10 cellular contexts compared by ENCODE assay signal in genomic region chr1:42817976-42818375, GRCh38. TPM values are rescaled to one million over a fixed set of nuclear protein-coding genes. Genes with fewer than 3 reads are reported as not detected.
A peak's percentile ranks its signal among the peaks of the same experiment; 100 is the strongest.
DNase-seq lines count a peak whose midpoint lies in the region; ATAC-seq, FAIRE-seq and TF ChIP-seq lines count a peak whose summit lies in the region.
"Had no signal": no experiment of that assay in that cellular context is flagged by ENCODE, and none has a peak within 500 bp of the region (broad histone marks: within the 10 kb centered on the region; RNA-seq: fewer than 3 reads in every experiment).

No MANE protein-coding gene starts in this region.

- DNase-seq in A549 (ENCODE audit: low read depth in 1 of 2, low spot score in 1 of 2) (no peak), GM23338 (ENCODE audit: low spot score) (no peak), K562 (ENCODE audit: extremely low read depth in 1 of 4, low spot score in 3 of 4) (no peak), hypothalamus (lab: John Stamatoyannopoulos, UW) (no peak)
- DNase-seq in naive thymus-derived CD4-positive, alpha-beta T cell = no peak
- DNase-seq in stimulated activated CD4-positive, alpha-beta T cell treated with anti-CD3 and anti-CD28 coated beads, Interleukin-1b, Interleukin-23, amount 100 ng/mL, for 48 hours = no peak

- H3K79me2 ChIP-seq in GM23338 (replicated peaks; ENCODE audit: insufficient read depth) (no peaks in the 10 kb centered on the region; the same call in 1 of the 2 replicates), K562 (ENCODE audit: control insufficient read depth, insufficient read depth, low read length) (peaks cover 38% of the 10 kb centered on the region)

- H3K27me3 Mint-ChIP-seq in GM23338 (ENCODE audit: insufficient read depth, low read depth, poor library complexity) = no peaks in the 10 kb centered on the region
- peaks cover 0 to 10% (median 0%) of the 10 kb centered on the region in 5 donors for H3K27me3 Mint-ChIP-seq in naive thymus-derived CD4-positive, alpha-beta T cell

- H3K27me3 ChIP-seq in GM23338 (ENCODE audit: insufficient read depth) = no peaks in the 10 kb centered on the region
- no peaks in the 10 kb centered on the region for H3K27me3 ChIP-seq in K562 (ENCODE audit: control insufficient read depth in 2 of 2, insufficient read depth in 2 of 2, low read length in 2 of 2)
- no peaks in the 10 kb centered on the region for H3K27me3 ChIP-seq in naive thymus-derived CD4-positive, alpha-beta T cell (ENCODE audit: control insufficient read depth in 2 of 2, insufficient read depth in 2 of 2, low read length in 2 of 2)

- H3K4me1 ChIP-seq in A549 = peaks cover 42% of the 10 kb centered on the region
- H3K4me1 ChIP-seq in GM23338 (ENCODE audit: insufficient read depth) = peaks cover 25% of the 10 kb centered on the region
- peaks cover 16 to 43% of the 10 kb centered on the region in 2 experiments for H3K4me1 ChIP-seq in K562 (replicated peaks in 1 of 2; ENCODE audit: control insufficient read depth in 2 of 2, insufficient read depth in 2 of 2, low read length in 2 of 2)
- peaks cover 6 to 10% of the 10 kb centered on the region in 2 donors for H3K4me1 ChIP-seq in naive thymus-derived CD4-positive, alpha-beta T cell (ENCODE audit: control insufficient read depth in 2 of 2, insufficient read depth in 2 of 2, low read length in 2 of 2)

- 0 out of 6 replicates have a peak overlapping the region, but pooled peaks of 1 of the 2 experiments have one; percentile 12 for H3K27ac ChIP-seq in A549
- no peak overlapping the region for H3K27ac ChIP-seq in GM23338 (ENCODE audit: low read depth)
- H3K27ac ChIP-seq in K562 (ENCODE audit: extremely low read depth, low read depth, low read length) = peak overlapping the region; percentile 99
- H3K27ac ChIP-seq in naive thymus-derived CD4-positive, alpha-beta T cell (ENCODE audit: low read depth, low read length) = no peak overlapping the region

- H3K4me3 Mint-ChIP-seq in GM23338 = 0 out of 3 replicates have a peak overlapping the region, but pooled peaks have one; percentile 4
- peak overlapping the region; percentile 12 to 84 (median 77) for H3K4me3 Mint-ChIP-seq in naive thymus-derived CD4-positive, alpha-beta T cell

- no peak overlapping the region for H3K27ac Mint-ChIP-seq in GM23338
- H3K27ac Mint-ChIP-seq in naive thymus-derived CD4-positive, alpha-beta T cell = peak overlapping the region in 3 of 9 donors; percentile 7 to 86 (median 31)

- H3K9me3 Mint-ChIP-seq in GM23338 = no peaks in the 10 kb centered on the region
- no peaks in the 10 kb centered on the region for H3K9me3 Mint-ChIP-seq in naive thymus-derived CD4-positive, alpha-beta T cell

- H3K4me2 ChIP-seq in A549 (peak overlapping the region; percentile 77), GM23338 (peak overlapping the region; percentile 76; the same call in 1 of the 2 replicates), K562 (ENCODE audit: insufficient read depth, low read length) (peak overlapping the region; percentile 87)

- 96% methylated on average over 3 of the region's 3 CpGs for WGBS in A549 (ENCODE audit: missing lambda C conversion rate)
- WGBS in K562 (ENCODE audit: insufficient coverage, low coverage, missing lambda C conversion rate) = 40% methylated on average over 3 of the region's 3 CpGs

- H2AFZ ChIP-seq in GM23338 = no peak overlapping the region
- H2AFZ ChIP-seq in K562 (ENCODE audit: low read depth, low read length) = peak overlapping the region; percentile 83

- FAIRE-seq in A549 (lab: Jason Lieb, UNC) (no peak), K562 (lab: Jason Lieb, UNC) (peak; percentile 6)
- FAIRE-seq: H1 had no signal

- peaks cover 19% of the 10 kb centered on the region for H3K4me1 Mint-ChIP-seq in GM23338
- H3K4me1 Mint-ChIP-seq in naive thymus-derived CD4-positive, alpha-beta T cell = peaks cover 19 to 35% (median 29%) of the 10 kb centered on the region in 7 donors

- no peak for TF ChIP-seq RAD21 in A549 (conservative IDR thresholded peaks at IDR 0.05 in 1 of 2, IDR thresholded peaks at IDR 0.05 in 1 of 2)
- TF ChIP-seq RAD21 in K562 (CRISPR knock-in tag; conservative IDR thresholded peaks at IDR 0.05 in 1 of 2, IDR thresholded peaks at IDR 0.05 in 1 of 2) = no peak

- TF ChIP-seq EP300 in A549 (IDR thresholded peaks at IDR 0.05) (no peak), K562 (IDR thresholded peaks at IDR 0.05; ENCODE audit: low read length) (no peak)

- TF ChIP-seq CTCF in A549 (IDR thresholded peaks at IDR 0.05) (no peak), GM23338 (conservative IDR thresholded peaks at IDR 0.05; ENCODE audit: low read depth in 2 of 2) (no peak), K562 (IDR thresholded peaks at IDR 0.05 in 2 of 3, conservative IDR thresholded peaks at IDR 0.05 in 1 of 3; ENCODE audit: insufficient read depth in 2 of 3, low read depth in 1 of 3, low read length in 3 of 3) (no peak)

- no TSS peak for BruUV-seq in K562 (replicated peaks; lab: Mats Ljungman, UMichigan)

- peak overlapping the region; percentile 52 for H3K4me3 ChIP-seq in A549
- H3K4me3 ChIP-seq in GM23338 = 0 out of 2 replicates have a peak overlapping the region, but pooled peaks have one; percentile 84
- peak overlapping the region; percentile 79 for H3K4me3 ChIP-seq in K562
- no peak overlapping the region for H3K4me3 ChIP-seq in naive thymus-derived CD4-positive, alpha-beta T cell (ENCODE audit: low read length)

- no peak for ATAC-seq in A549
- no peak for ATAC-seq in GM23338
- no peak for ATAC-seq in K562
- ATAC-seq in naive thymus-derived CD4-positive, alpha-beta T cell = no peak
- no peak for ATAC-seq in GM21447 (IDR thresholded peaks at IDR 0.05; ENCODE audit: unreplicated experiment)
- ATAC-seq in GM21576 (IDR thresholded peaks at IDR 0.05; ENCODE audit: unreplicated experiment) = no peak

- peaks cover 4% of the 10 kb centered on the region; the same call in 2 of the 3 replicates for H3K36me3 Mint-ChIP-seq in GM23338 (ENCODE audit: low read depth)
- peaks cover 0 to 9% (median 7%) of the 10 kb centered on the region in 5 donors for H3K36me3 Mint-ChIP-seq in naive thymus-derived CD4-positive, alpha-beta T cell

- H3K9me3 ChIP-seq in A549 = no peaks in the 10 kb centered on the region
- no peaks in the 10 kb centered on the region for H3K9me3 ChIP-seq in K562 (replicated peaks; ENCODE audit: control insufficient read depth, insufficient read depth, low read depth, low read length)
- H3K9me3 ChIP-seq in naive thymus-derived CD4-positive, alpha-beta T cell (ENCODE audit: control insufficient read depth in 2 of 3, low read length in 3 of 3) = no peaks in the 10 kb centered on the region
- H3K9me3 ChIP-seq: Caco-2 had no signal

- no peaks in the 10 kb centered on the region for H3K9me2 ChIP-seq in GM23338 (ENCODE audit: insufficient read depth)

- TF ChIP-seq POLR2A in A549 (IDR thresholded peaks at IDR 0.05; ENCODE audit: low read length) (no peak), K562 (conservative IDR thresholded peaks at IDR 0.05) (no peak)

- intact Hi-C loops in K562 (cut with micrococcal nuclease) = loop anchor here (1.0 kb wide), 1 partner anchor 7 kb away; no protein-coding TSS in a partner anchor
- intact Hi-C loops in naive thymus-derived CD4-positive, alpha-beta T cell (cut with micrococcal nuclease) = loop anchor here (1.0 to 5.0 kb wide), 13 partner anchors 28 to 1956 kb away; partner anchors contain the start of genes CFAP57 (in 2 of the 2), EBNA1BP2 (in 2 of the 2), SLC2A1 (in 2 of the 2) and ZNF691 (in 2 of the 2)

- in situ Hi-C loops in K562 (cut with MboI) = no loop called here

- CTCF ChIA-PET in A549 (lab: Yijun Ruan, JAX) = no interaction called here
- CTCF ChIA-PET in K562 (lab: Yijun Ruan, JAX; ENCODE audit: low intra/inter-chr PET ratio) = no interaction called here
- CTCF ChIA-PET in naive thymus-derived CD4-positive, alpha-beta T cell (lab: Charles Lee) = no interaction called here

- H3K9me1 ChIP-seq in K562 (ENCODE audit: control insufficient read depth, insufficient read depth, low read length) = no peaks in the 10 kb centered on the region

- peak overlapping the region in 1 of 2 experiments; percentile 74; a peak in 2 of 4 replicates for H3K9ac ChIP-seq in K562 (ENCODE audit: insufficient read depth in 1 of 2, low read depth in 2 of 2, low read length in 2 of 2)

- no peaks in the 10 kb centered on the region; the same call in 1 of the 2 replicates for H3K36me3 ChIP-seq in GM23338 (ENCODE audit: insufficient read depth)
- H3K36me3 ChIP-seq in K562 (ENCODE audit: control insufficient read depth, insufficient read depth, low read length) = peaks cover 8% of the 10 kb centered on the region; the same call in 2 of the 3 replicates
- H3K36me3 ChIP-seq in naive thymus-derived CD4-positive, alpha-beta T cell (ENCODE audit: control insufficient read depth in 2 of 3, insufficient read depth in 3 of 3, low read length in 3 of 3) = no peaks in the 10 kb centered on the region

- POLR2A ChIA-PET in A549 (lab: Yijun Ruan, JAX) = interaction anchor here (1.0 to 3.0 kb wide), 3 partner anchors 29 to 107 kb away, joined by 3 to 15 read pairs (median 12); partner anchors contain the start of genes C1orf50, P3H1 and ZNF691
- POLR2A ChIA-PET in K562 (lab: Yijun Ruan, JAX) = interaction anchor here (1.0 to 8.7 kb wide), 8 partner anchors 10 to 136 kb away, joined by 3 to 76 read pairs (median 4); partner anchors contain the start of genes C1orf50, P3H1 and ZNF691
- POLR2A ChIA-PET in naive thymus-derived CD4-positive, alpha-beta T cell (lab: Charles Lee) = interaction anchor here (0.7 to 3.5 kb wide), 4 partner anchors 10 to 141 kb away, joined by 3 to 50 read pairs (median 18); partner anchors contain the start of genes C1orf50, P3H1 and ZNF691

- no peaks in the 10 kb centered on the region for H4K20me1 ChIP-seq in GM23338 (replicated peaks; ENCODE audit: insufficient read depth)
- H4K20me1 ChIP-seq in K562 (replicated peaks; ENCODE audit: control insufficient read depth, insufficient read depth, low read length) = no peaks in the 10 kb centered on the region

- peaks cover 6% of the 10 kb centered on the region for H3F3A ChIP-seq in GM23338 (replicated peaks; ENCODE audit: low read depth)

RNA-seq across cellular contexts. Expression of gene SVBP, which starts 0.8 kb away (rescaled TPM):
- polyA plus RNA-seq in A549 (2011; rRNA removed) (22.6 and 24.8 TPM in 2 replicates), A549 (2017; fragmentation: RNase III; extraction: RNeasy Plus Mini Kit Qiagen cat#74134 plus additional on column Dnase treatment) (8.7 to 12.0 TPM (median 9.1 TPM) in 3 replicates), GM23338 (2016; fragmentation: Nextera tagmentation; extraction: Ambion mirVana) (77.3 and 82.1 TPM in 2 replicates), K562 (2011; rRNA removed) (42.8 and 49.4 TPM in 2 replicates), K562 (2014; fragmentation: Illumina TruSeq; extraction: Trizol) (49.7 and 53.2 TPM in 2 replicates), K562 (2014; fragmentation: Nextera tagmentation; extraction: Ambion mirVana) (10 to 100 TPM; 37.9 TPM), K562 (2014; rRNA removed) (32.6 and 40.0 TPM in 2 replicates)
- 7.3 and 8.3 TPM in 2 replicates for polyA plus RNA-seq in A549 (2012; cell fraction: cytosol; rRNA removed)
- 1.3 and 2.2 TPM in 2 replicates for polyA plus RNA-seq in A549 (2012; cell fraction: nucleus; rRNA removed)
- 2.1 and 2.3 TPM in 2 replicates for polyA minus RNA-seq in A549 (2011; rRNA and poly(A)+ RNA removed)
- 22.1 and 32.9 TPM in 2 replicates for total RNA-seq in GM23338 (2014; rRNA removed; shearing (Covaris generic))
- total RNA-seq in K562 (2011; cell fraction: chromatin; rRNA removed; ENCODE audit: low replicate concordance) = 6.8 and 15.4 TPM in 2 replicates
- total RNA-seq in K562 (2011; cell fraction: nucleolus; rRNA removed) = 7.5 and 9.5 TPM in 2 replicates
- 9.6 and 14.4 TPM in 2 replicates for total RNA-seq in K562 (2011; cell fraction: nucleoplasm; rRNA removed)
- total RNA-seq in K562 (2014; rRNA removed) (32.6 and 44.7 TPM in 2 replicates), K562 (2014; rRNA removed; fragmentation: Illumina TruSeq; extraction: Trizol) (46.5 and 48.3 TPM in 2 replicates), K562 (2015; rRNA removed; fragmentation: Illumina TruSeq; extraction: Trizol) (41.1 and 44.5 TPM in 2 replicates), K562 (2021) (31.7 and 36.0 TPM in 2 replicates)
- polyA plus RNA-seq in K562 (2011; cell fraction: cytosol; rRNA removed) = 12.9 and 26.0 TPM in 2 replicates
- 7.9 and 14.9 TPM in 2 replicates for polyA plus RNA-seq in K562 (2011; cell fraction: nucleus; rRNA removed)
- 43.0 and 46.8 TPM in 2 replicates for polyA plus RNA-seq in K562 (2012)
- polyA minus RNA-seq in K562 (2011; rRNA and poly(A)+ RNA removed) = 19.4 and 19.7 TPM in 2 replicates
- polyA minus RNA-seq in K562 (2011; cell fraction: cytosol; rRNA and poly(A)+ RNA removed) = 3.7 and 6.6 TPM in 2 replicates
- polyA minus RNA-seq in K562 (2011; cell fraction: nucleus; rRNA and poly(A)+ RNA removed) = 2.6 and 5.1 TPM in 2 replicates
- total RNA-seq in naive thymus-derived CD4-positive, alpha-beta T cell = 10 to 100 TPM; 12.7 to 22.2 (median 17.8) TPM
- 10 to 100 TPM; 36.3 to 47.2 TPM for polyA plus RNA-seq in naive thymus-derived CD4-positive, alpha-beta T cell

RNA-seq across cellular contexts. Expression of gene ERMAP, which starts 1.1 kb away (rescaled TPM):
- polyA plus RNA-seq in A549 (2011; rRNA removed) (9.5 and 10.7 TPM in 2 replicates), A549 (2017; fragmentation: RNase III; extraction: RNeasy Plus Mini Kit Qiagen cat#74134 plus additional on column Dnase treatment) (5.0 to 6.6 TPM (median 5.4 TPM) in 3 replicates), GM23338 (2016; fragmentation: Nextera tagmentation; extraction: Ambion mirVana) (1.2 and 1.9 TPM in 2 replicates), K562 (2011; rRNA removed) (15.3 and 24.9 TPM in 2 replicates), K562 (2014; fragmentation: Illumina TruSeq; extraction: Trizol) (25.3 and 31.4 TPM in 2 replicates), K562 (2014; fragmentation: Nextera tagmentation; extraction: Ambion mirVana) (10 to 100 TPM in 1 of 2 experiments, 1 to 10 TPM in 1; 8.0 to 12.9 TPM), K562 (2014; rRNA removed) (16.6 and 20.3 TPM in 2 replicates)
- 2.9 and 3.7 TPM in 2 replicates for polyA plus RNA-seq in A549 (2012; cell fraction: cytosol; rRNA removed)
- 3.9 and 5.3 TPM in 2 replicates for polyA plus RNA-seq in A549 (2012; cell fraction: nucleus; rRNA removed)
- 6.5 and 7.7 TPM in 2 replicates for polyA minus RNA-seq in A549 (2011; rRNA and poly(A)+ RNA removed)
- total RNA-seq in GM23338 (2014; rRNA removed; shearing (Covaris generic)) = 1.8 and 2.2 TPM in 2 replicates
- total RNA-seq in K562 (2011; cell fraction: chromatin; rRNA removed; ENCODE audit: low replicate concordance) = 68.5 and 80.5 TPM in 2 replicates
- total RNA-seq in K562 (2011; cell fraction: nucleolus; rRNA removed) = 66.4 and 81.6 TPM in 2 replicates
- 80.8 and 97.2 TPM in 2 replicates for total RNA-seq in K562 (2011; cell fraction: nucleoplasm; rRNA removed)
- total RNA-seq in K562 (2014; rRNA removed) (15.7 and 18.2 TPM in 2 replicates), K562 (2014; rRNA removed; fragmentation: Illumina TruSeq; extraction: Trizol) (23.7 and 25.0 TPM in 2 replicates), K562 (2015; rRNA removed; fragmentation: Illumina TruSeq; extraction: Trizol) (22.2 and 23.7 TPM in 2 replicates), K562 (2021) (20.5 and 22.5 TPM in 2 replicates)
- 13.2 and 16.1 TPM in 2 replicates for polyA plus RNA-seq in K562 (2011; cell fraction: cytosol; rRNA removed)
- polyA plus RNA-seq in K562 (2011; cell fraction: nucleus; rRNA removed) = 28.4 and 45.9 TPM in 2 replicates
- polyA plus RNA-seq in K562 (2012) = 15.9 and 21.3 TPM in 2 replicates
- 21.4 and 35.1 TPM in 2 replicates for polyA minus RNA-seq in K562 (2011; rRNA and poly(A)+ RNA removed)
- polyA minus RNA-seq in K562 (2011; cell fraction: cytosol; rRNA and poly(A)+ RNA removed) = 14.4 and 16.4 TPM in 2 replicates
- 24.0 and 28.0 TPM in 2 replicates for polyA minus RNA-seq in K562 (2011; cell fraction: nucleus; rRNA and poly(A)+ RNA removed)
- 10 to 100 TPM in 1 of 5 experiments, 1 to 10 TPM in 4; 6.1 to 10.3 (median 6.7) TPM for total RNA-seq in naive thymus-derived CD4-positive, alpha-beta T cell
- polyA plus RNA-seq in naive thymus-derived CD4-positive, alpha-beta T cell = 1 to 10 TPM; 1.9 to 2.9 TPM

RNA-seq across cellular contexts. Expression of gene ZNF691, which starts 28.4 kb away (rescaled TPM):
- polyA plus RNA-seq in A549 (2011; rRNA removed) = 4.8 and 6.6 TPM in 2 replicates
- polyA plus RNA-seq in A549 (2012; cell fraction: cytosol; rRNA removed) = 4.1 and 4.9 TPM in 2 replicates
- polyA plus RNA-seq in A549 (2012; cell fraction: nucleus; rRNA removed) = 7.8 and 8.0 TPM in 2 replicates
- polyA plus RNA-seq in A549 (2017; fragmentation: RNase III; extraction: RNeasy Plus Mini Kit Qiagen cat#74134 plus additional on column Dnase treatment) = 5.4 to 6.2 TPM (median 5.5 TPM) in 3 replicates
- 5.2 and 5.7 TPM in 2 replicates for polyA minus RNA-seq in A549 (2011; rRNA and poly(A)+ RNA removed)
- total RNA-seq in GM23338 (2014; rRNA removed; shearing (Covaris generic)) = 26.4 and 27.7 TPM in 2 replicates
- 21.3 and 22.0 TPM in 2 replicates for polyA plus RNA-seq in GM23338 (2016; fragmentation: Nextera tagmentation; extraction: Ambion mirVana)
- 18.1 and 22.3 TPM in 2 replicates for total RNA-seq in K562 (2011; cell fraction: chromatin; rRNA removed; ENCODE audit: low replicate concordance)
- total RNA-seq in K562 (2011; cell fraction: nucleolus; rRNA removed) = 12.2 and 16.0 TPM in 2 replicates
- 13.1 and 18.3 TPM in 2 replicates for total RNA-seq in K562 (2011; cell fraction: nucleoplasm; rRNA removed)
- total RNA-seq in K562 (2014; rRNA removed) = 14.8 and 17.4 TPM in 2 replicates
- total RNA-seq in K562 (2014; rRNA removed; fragmentation: Illumina TruSeq; extraction: Trizol) = 10.8 and 11.8 TPM in 2 replicates
- total RNA-seq in K562 (2015; rRNA removed; fragmentation: Illumina TruSeq; extraction: Trizol) = 9.2 and 10.7 TPM in 2 replicates
- 11.7 and 15.2 TPM in 2 replicates for total RNA-seq in K562 (2021)
- 11.6 and 11.9 TPM in 2 replicates for polyA plus RNA-seq in K562 (2011; rRNA removed)
- 11.9 and 13.0 TPM in 2 replicates for polyA plus RNA-seq in K562 (2011; cell fraction: cytosol; rRNA removed)
- 30.8 and 50.7 TPM in 2 replicates for polyA plus RNA-seq in K562 (2011; cell fraction: nucleus; rRNA removed)
- polyA plus RNA-seq in K562 (2012) = 12.4 and 15.2 TPM in 2 replicates
- polyA plus RNA-seq in K562 (2014; fragmentation: Illumina TruSeq; extraction: Trizol) = 19.0 and 21.6 TPM in 2 replicates
- polyA plus RNA-seq in K562 (2014; fragmentation: Nextera tagmentation; extraction: Ambion mirVana) = 10 to 100 TPM; 20.0 to 30.4 TPM
- polyA plus RNA-seq in K562 (2014; rRNA removed) = 10.7 and 14.0 TPM in 2 replicates
- 6.7 and 7.1 TPM in 2 replicates for polyA minus RNA-seq in K562 (2011; rRNA and poly(A)+ RNA removed)
- 2.5 and 3.7 TPM in 2 replicates for polyA minus RNA-seq in K562 (2011; cell fraction: cytosol; rRNA and poly(A)+ RNA removed)
- polyA minus RNA-seq in K562 (2011; cell fraction: nucleus; rRNA and poly(A)+ RNA removed) = 11.0 and 16.6 TPM in 2 replicates
- total RNA-seq in naive thymus-derived CD4-positive, alpha-beta T cell = 10 to 100 TPM in 3 of 5 experiments, 1 to 10 TPM in 2; 3.5 to 17.2 (median 12.8) TPM
- polyA plus RNA-seq in naive thymus-derived CD4-positive, alpha-beta T cell = 10 to 100 TPM; 11.5 to 12.4 TPM

RNA-seq across cellular contexts. Expression of gene TMEM269, which starts 33.2 kb away (rescaled TPM):
- polyA plus RNA-seq in A549 (2011; rRNA removed) (0.21 TPM in 2 replicates), A549 (2017; fragmentation: RNase III; extraction: RNeasy Plus Mini Kit Qiagen cat#74134 plus additional on column Dnase treatment) (0.08 to 0.21 TPM (median 0.15 TPM) in 3 replicates), GM23338 (2016; fragmentation: Nextera tagmentation; extraction: Ambion mirVana) (0.28 and 0.31 TPM in 2 replicates), K562 (2011; rRNA removed) (0.49 and 0.58 TPM in 2 replicates), K562 (2014; fragmentation: Illumina TruSeq; extraction: Trizol) (0.21 and 0.27 TPM in 2 replicates), K562 (2014; fragmentation: Nextera tagmentation; extraction: Ambion mirVana) (under 1 TPM; 0.18 to 0.21 TPM), K562 (2014; rRNA removed) (0.09 TPM in 2 replicates)
- 0.05 and 0.06 TPM in 2 replicates for polyA plus RNA-seq in A549 (2012; cell fraction: cytosol; rRNA removed)
- 0.14 and 0.22 TPM in 2 replicates for polyA plus RNA-seq in A549 (2012; cell fraction: nucleus; rRNA removed)
- polyA minus RNA-seq in A549 (2011; rRNA and poly(A)+ RNA removed) = 0.19 and 0.91 TPM in 2 replicates
- total RNA-seq in GM23338 (2014; rRNA removed; shearing (Covaris generic)) = 0.45 TPM in 1 of 2 replicates, not detected in the other
- total RNA-seq in K562 (2011; cell fraction: chromatin; rRNA removed; ENCODE audit: low replicate concordance) = 0.53 and 2.8 TPM in 2 replicates
- 1.0 and 1.2 TPM in 2 replicates for total RNA-seq in K562 (2011; cell fraction: nucleolus; rRNA removed)
- total RNA-seq in K562 (2011; cell fraction: nucleoplasm; rRNA removed) = 1.4 and 1.8 TPM in 2 replicates
- total RNA-seq in K562 (2014; rRNA removed) (0.08 and 0.09 TPM in 2 replicates), K562 (2014; rRNA removed; fragmentation: Illumina TruSeq; extraction: Trizol) (0.18 and 0.22 TPM in 2 replicates), K562 (2015; rRNA removed; fragmentation: Illumina TruSeq; extraction: Trizol) (0.04 and 0.22 TPM in 2 replicates), K562 (2021) (0.27 and 0.34 TPM in 2 replicates)
- polyA plus RNA-seq in K562 (2011; cell fraction: cytosol; rRNA removed) = 0.07 and 0.19 TPM in 2 replicates
- polyA plus RNA-seq in K562 (2011; cell fraction: nucleus; rRNA removed) = 0.61 and 1.6 TPM in 2 replicates
- polyA plus RNA-seq in K562 (2012) = 0.14 and 0.35 TPM in 2 replicates
- 0.25 and 0.75 TPM in 2 replicates for polyA minus RNA-seq in K562 (2011; rRNA and poly(A)+ RNA removed)
- not detected in 2 replicates for polyA minus RNA-seq in K562 (2011; cell fraction: cytosol; rRNA and poly(A)+ RNA removed)
- polyA minus RNA-seq in K562 (2011; cell fraction: nucleus; rRNA and poly(A)+ RNA removed) = 0.54 and 0.78 TPM in 2 replicates
- total RNA-seq in naive thymus-derived CD4-positive, alpha-beta T cell = 1 to 10 TPM in 1 of 5 experiments, under 1 TPM in 4; 0.19 to 2.0 (median 0.35) TPM
- not detected for polyA plus RNA-seq in naive thymus-derived CD4-positive, alpha-beta T cell

RNA-seq across cellular contexts. Expression of gene C1orf50, which starts 50.9 kb away (rescaled TPM):
- polyA plus RNA-seq in A549 (2011; rRNA removed) (2.6 and 4.5 TPM in 2 replicates), A549 (2017; fragmentation: RNase III; extraction: RNeasy Plus Mini Kit Qiagen cat#74134 plus additional on column Dnase treatment) (1.7 to 2.0 TPM (median 1.9 TPM) in 3 replicates), GM23338 (2016; fragmentation: Nextera tagmentation; extraction: Ambion mirVana) (4.7 and 5.0 TPM in 2 replicates), K562 (2011; rRNA removed) (12.5 and 13.9 TPM in 2 replicates), K562 (2014; fragmentation: Illumina TruSeq; extraction: Trizol) (5.4 and 7.1 TPM in 2 replicates), K562 (2014; fragmentation: Nextera tagmentation; extraction: Ambion mirVana) (1 to 10 TPM in 1 of 2 experiments, under 1 TPM in 1; 0.55 to 1.8 TPM), K562 (2014; rRNA removed) (3.4 and 3.5 TPM in 2 replicates)
- 0.61 and 1.1 TPM in 2 replicates for polyA plus RNA-seq in A549 (2012; cell fraction: cytosol; rRNA removed)
- polyA plus RNA-seq in A549 (2012; cell fraction: nucleus; rRNA removed) = 0.32 and 0.50 TPM in 2 replicates
- polyA minus RNA-seq in A549 (2011; rRNA and poly(A)+ RNA removed) = 0.45 and 0.92 TPM in 2 replicates
- total RNA-seq in GM23338 (2014; rRNA removed; shearing (Covaris generic)) = 3.3 and 4.4 TPM in 2 replicates
- total RNA-seq in K562 (2011; cell fraction: chromatin; rRNA removed; ENCODE audit: low replicate concordance) = 18.1 and 39.6 TPM in 2 replicates
- total RNA-seq in K562 (2011; cell fraction: nucleolus; rRNA removed) = 13.2 and 14.9 TPM in 2 replicates
- total RNA-seq in K562 (2011; cell fraction: nucleoplasm; rRNA removed) = 26.0 and 38.0 TPM in 2 replicates
- total RNA-seq in K562 (2014; rRNA removed) (3.5 and 5.7 TPM in 2 replicates), K562 (2014; rRNA removed; fragmentation: Illumina TruSeq; extraction: Trizol) (5.2 and 8.1 TPM in 2 replicates), K562 (2015; rRNA removed; fragmentation: Illumina TruSeq; extraction: Trizol) (5.3 and 5.9 TPM in 2 replicates), K562 (2021) (5.7 and 8.5 TPM in 2 replicates)
- polyA plus RNA-seq in K562 (2011; cell fraction: cytosol; rRNA removed) = 4.9 and 5.3 TPM in 2 replicates
- 3.7 and 8.0 TPM in 2 replicates for polyA plus RNA-seq in K562 (2011; cell fraction: nucleus; rRNA removed)
- polyA plus RNA-seq in K562 (2012) = 3.3 and 7.4 TPM in 2 replicates
- polyA minus RNA-seq in K562 (2011; rRNA and poly(A)+ RNA removed) = 9.5 and 11.0 TPM in 2 replicates
- 1.8 and 2.4 TPM in 2 replicates for polyA minus RNA-seq in K562 (2011; cell fraction: cytosol; rRNA and poly(A)+ RNA removed)
- 5.1 and 8.7 TPM in 2 replicates for polyA minus RNA-seq in K562 (2011; cell fraction: nucleus; rRNA and poly(A)+ RNA removed)
- total RNA-seq in naive thymus-derived CD4-positive, alpha-beta T cell = 10 to 100 TPM in 4 of 5 experiments, 1 to 10 TPM in 1; 7.0 to 20.8 (median 18.1) TPM
- polyA plus RNA-seq in naive thymus-derived CD4-positive, alpha-beta T cell = 1 to 10 TPM; 3.4 to 3.5 TPM
